ENCODE assay signal across 24 cellular contexts in the genomic region with DNA sequence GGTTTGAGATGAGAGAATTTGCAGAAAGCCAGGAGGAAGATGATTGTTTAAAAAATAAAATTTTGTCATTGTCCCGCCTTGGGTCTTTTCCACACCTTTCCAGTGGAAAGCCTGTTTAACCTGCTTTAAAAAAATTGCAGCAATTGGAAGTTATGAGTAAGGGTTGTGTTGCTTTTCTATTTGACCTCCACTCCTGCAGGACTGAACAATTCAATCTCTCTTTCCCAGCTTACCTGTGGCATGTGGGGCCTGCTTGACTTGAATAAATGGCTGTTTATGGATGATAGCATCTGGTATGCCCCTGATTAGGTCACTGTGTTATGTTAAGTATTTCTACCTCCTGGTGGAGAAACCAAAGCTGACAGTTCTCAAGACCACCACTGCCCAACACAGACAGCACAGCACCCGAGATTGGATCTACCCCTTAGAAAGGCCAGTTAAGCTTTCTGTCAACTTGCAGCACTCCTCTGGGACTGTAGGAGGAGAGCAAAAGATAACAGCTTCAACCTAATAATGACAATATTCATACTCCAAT.
"Had no signal": no experiment of that assay in that cellular context is flagged by ENCODE, and none has a peak within 500 bp of the region (broad histone marks: within the 10 kb centered on the region; RNA-seq: fewer than 3 reads in every experiment).

No MANE protein-coding gene starts in this region.

- H3K27ac Mint-ChIP-seq: effector memory CD8-positive, alpha-beta T cell; naive B cell; natural killer cell treated with Interleukin-12 subunit alpha and Interleukin-12 subunit beta and Interleukin-15 and Interleukin-18, amount 100 ng/mL, for 72 hours; neural progenitor cell; stimulated activated effector memory CD8-positive, alpha-beta T cell treated with anti-CD3 and anti-CD28 coated beads, Interleukin-12 subunit alpha, Interleukin-12 subunit beta, amount 100 ng/mL, for 72 hours had no signal

- ATAC-seq: effector memory CD8-positive, alpha-beta T cell; gastrocnemius medialis; left colon; left ventricle myocardium superior; lower lobe of right lung; mucosa of descending colon; natural killer cell treated with Interleukin-12 subunit alpha and Interleukin-12 subunit beta and Interleukin-15 and Interleukin-18, amount 100 ng/mL, for 72 hours; stimulated activated effector memory CD8-positive, alpha-beta T cell treated with anti-CD3 and anti-CD28 coated beads, Interleukin-12 subunit alpha, Interleukin-12 subunit beta, amount 100 ng/mL, for 72 hours had no signal

- H3K9me3 Mint-ChIP-seq: natural killer cell treated with Interleukin-12 subunit alpha and Interleukin-12 subunit beta and Interleukin-15 and Interleukin-18, amount 100 ng/mL, for 72 hours; neural progenitor cell; stimulated activated effector memory CD8-positive, alpha-beta T cell treated with anti-CD3 and anti-CD28 coated beads, Interleukin-12 subunit alpha, Interleukin-12 subunit beta, amount 100 ng/mL, for 72 hours had no signal

- H3K4me3 Mint-ChIP-seq: effector memory CD8-positive, alpha-beta T cell; naive B cell; natural killer cell treated with Interleukin-12 subunit alpha and Interleukin-12 subunit beta and Interleukin-15 and Interleukin-18, amount 100 ng/mL, for 72 hours; neural progenitor cell; stimulated activated effector memory CD8-positive, alpha-beta T cell treated with anti-CD3 and anti-CD28 coated beads, Interleukin-12 subunit alpha, Interleukin-12 subunit beta, amount 100 ng/mL, for 72 hours had no signal

- H3K4me1 Mint-ChIP-seq: naive B cell; stimulated activated effector memory CD8-positive, alpha-beta T cell treated with anti-CD3 and anti-CD28 coated beads, Interleukin-12 subunit alpha, Interleukin-12 subunit beta, amount 100 ng/mL, for 72 hours had no signal

- H3K36me3 Mint-ChIP-seq: naive B cell; natural killer cell treated with Interleukin-12 subunit alpha and Interleukin-12 subunit beta and Interleukin-15 and Interleukin-18, amount 100 ng/mL, for 72 hours; neural progenitor cell; stimulated activated effector memory CD8-positive, alpha-beta T cell treated with anti-CD3 and anti-CD28 coated beads, Interleukin-12 subunit alpha, Interleukin-12 subunit beta, amount 100 ng/mL, for 72 hours had no signal

- DNase-seq: cerebellar nuclear complex; cortex of kidney; effector memory CD8-positive, alpha-beta T cell; foreskin fibroblast; gastrocnemius medialis; head of caudate nucleus; left colon; left ventricle myocardium superior; lower lobe of right lung; mucosa of descending colon; naive B cell; sigmoid colon; stimulated activated CD4-positive, alpha-beta T cell treated with anti-CD3 and anti-CD28 coated beads, Interleukin-2, amount 100 ng/mL, for 24 hours; stimulated activated CD4-positive, alpha-beta T cell treated with anti-CD3 and anti-CD28 coated beads, Interleukin-4, amount 100 ng/mL, for 24 hours; stimulated activated naive CD4-positive, alpha-beta T cell treated with Interleukin-2 at 50 U/mL for 16 hours; stomach; thyroid gland; upper lobe of left lung had no signal

- H3K4me3 ChIP-seq: gastrocnemius medialis, hepatocyte, lower lobe of right lung, mucosa of descending colon, neural progenitor cell, prostate gland, right atrium auricular region, sigmoid colon, stomach, thyroid gland, upper lobe of left lung had no signal
